ENCODE assay signal across 16 cellular contexts in genomic region chr6:9581155-9581554, GRCh38.
"Had no signal": no experiment of that assay in that cellular context is flagged by ENCODE, and none has a peak within 500 bp of the region (broad histone marks: within the 10 kb centered on the region; RNA-seq: fewer than 3 reads in every experiment).

No MANE protein-coding gene starts in this region.

- DNase-seq: effector memory CD8-positive, alpha-beta T cell; esophagus squamous epithelium; foreskin fibroblast; immature natural killer cell; kidney; left cardiac atrium; left ventricle myocardium inferior; lower lobe of right lung; naive B cell; occipital lobe; pancreas; right cardiac atrium; small intestine; stimulated activated CD4-positive, alpha-beta T cell treated with anti-CD3 and anti-CD28 coated beads, Interleukin-12 subunit alpha, Interleukin-12 subunit beta, amount 100 ng/mL, for 4 hours; stimulated activated naive CD4-positive, alpha-beta T cell treated with Interleukin-2 at 50 U/mL for 16 hours had no signal

- FAIRE-seq: kidney, pancreas, small intestine, urothelium cell line had no signal
